Comparison of ENCODE assay signal across 8 cellular contexts in genomic region chr12:14773685-14774073, GRCh38. TPM values are rescaled to one million over a fixed set of nuclear protein-coding genes. Genes with fewer than 3 reads are reported as not detected.
DNase-seq lines count a peak whose midpoint lies in the region; ATAC-seq and TF ChIP-seq lines count a peak whose summit lies in the region.

No MANE protein-coding gene starts in this region.

- peaks cover 37% of the 10 kb centered on the region for H3K27me3 ChIP-seq in BLaER1
- H3K27me3 ChIP-seq in body of pancreas: no peaks in the 10 kb centered on the region
- no peaks in the 10 kb centered on the region for H3K27me3 ChIP-seq in mesendoderm (ENCODE audit: insufficient read depth, low read length, poor library complexity)
- no peaks in the 10 kb centered on the region for H3K27me3 ChIP-seq in upper lobe of right lung

- H2BK120ac ChIP-seq in mesendoderm (ENCODE audit: low read depth, low read length): no peak overlapping the region

- WGBS in body of pancreas, 2 donors: 12 to 32% methylated on average over 15 to 16 of the region's 16 CpGs
- WGBS in mesendoderm (ENCODE audit: extremely low coverage, insufficient coverage, low lambda C conversion rate): no CpG with 5 or more reads among the region's 16 CpGs

- H4K8ac ChIP-seq in mesendoderm (ENCODE audit: low read depth, low read length): peak overlapping the region; percentile 58

- H3K18ac ChIP-seq in mesendoderm (ENCODE audit: low read length): peak overlapping the region; percentile 71

- peak overlapping the region; percentile 42 for H2AK5ac ChIP-seq in mesendoderm (ENCODE audit: low read length)

- no peak overlapping the region for H2BK15ac ChIP-seq in mesendoderm (replicated peaks; ENCODE audit: low read depth)

- peak overlapping the region; percentile 37 for H2BK5ac ChIP-seq in mesendoderm (ENCODE audit: low read length)

- no peak for DNase-seq in body of pancreas
- no peak for DNase-seq in mesendoderm
- DNase-seq in upper lobe of right lung: no peak
- no peak for DNase-seq in DMS 273 treated with DMSO at 0.1 percent for 48 hours (lab: John Stamatoyannopoulos, UW)
- DNase-seq in effector CD4-positive, alpha-beta T cell: no peak

- H3K27ac ChIP-seq in BLaER1 (no peak overlapping the region), body of pancreas (peak overlapping the region; percentile 95 to 99 (median 98)), mesendoderm (ENCODE audit: low read depth, low read length) (no peak overlapping the region), upper lobe of right lung (peak overlapping the region; percentile 97)

- H3K4ac ChIP-seq in mesendoderm (ENCODE audit: low read depth, low read length): peak overlapping the region; percentile 37

- intact Hi-C loops in body of pancreas (cut with DNase I): no loop called here
- intact Hi-C loops in upper lobe of right lung (cut with DNase I): no loop called here

- peak overlapping the region; percentile 90 for H3K4me2 ChIP-seq in BLaER1
- peak overlapping the region; percentile 53 for H3K4me2 ChIP-seq in mesendoderm (ENCODE audit: low read length)

- H3K36me3 ChIP-seq in BLaER1 (no peaks in the 10 kb centered on the region), body of pancreas (replicated peaks in 1 of 2; ENCODE audit: insufficient read depth in 1 of 2, low read depth in 2 of 2) (no peaks in the 10 kb centered on the region), mesendoderm (ENCODE audit: control insufficient read depth, insufficient read depth, low read length) (no peaks in the 10 kb centered on the region), upper lobe of right lung (no peaks in the 10 kb centered on the region)

- H3K9me3 ChIP-seq in BLaER1 (peaks cover 14% of the 10 kb centered on the region; the same call in 1 of the 2 replicates), body of pancreas (no peaks in the 10 kb centered on the region), upper lobe of right lung (no peaks in the 10 kb centered on the region)

- TF ChIP-seq CTCF in body of pancreas (IDR thresholded peaks at IDR 0.05) (no peak), upper lobe of right lung (IDR thresholded peaks at IDR 0.05) (no peak)

- no peak for TF ChIP-seq POLR2A in body of pancreas (IDR thresholded peaks at IDR 0.05)

- H3K56ac ChIP-seq in mesendoderm (ENCODE audit: low read length): peak overlapping the region; percentile 88

- ATAC-seq in GM19351 (IDR thresholded peaks at IDR 0.05; ENCODE audit: unreplicated experiment) (peak; percentile 14), HG03439 (IDR thresholded peaks at IDR 0.05; ENCODE audit: unreplicated experiment) (peak; percentile 20), body of pancreas (peak; percentile 2), upper lobe of right lung (no peak)

- H3K9ac ChIP-seq in BLaER1 (0 out of 2 replicates have a peak overlapping the region, but pooled peaks have one; percentile 74), mesendoderm (ENCODE audit: low read length) (peak overlapping the region; percentile 74)

- peaks cover 35% of the 10 kb centered on the region for H3K4me1 ChIP-seq in BLaER1
- peaks cover 39% of the 10 kb centered on the region for H3K4me1 ChIP-seq in body of pancreas
- no peaks in the 10 kb centered on the region for H3K4me1 ChIP-seq in mesendoderm (ENCODE audit: control insufficient read depth, low read depth, low read length)
- H3K4me1 ChIP-seq in upper lobe of right lung: peaks cover 19% of the 10 kb centered on the region

- H3K79me1 ChIP-seq in mesendoderm (ENCODE audit: low read length): peaks cover 1% of the 10 kb centered on the region

- peaks cover 3% of the 10 kb centered on the region for H3K79me2 ChIP-seq in mesendoderm (ENCODE audit: control insufficient read depth, insufficient read depth, low read length)

- H4K20me1 ChIP-seq in BLaER1: 0 out of 2 replicates have a peak, but pooled peaks cover 6% of the 10 kb centered on the region

- H3K4me3 ChIP-seq in BLaER1: peak overlapping the region; percentile 75
- peak overlapping the region in 1 of 2 donors; percentile 15 for H3K4me3 ChIP-seq in body of pancreas
- H3K4me3 ChIP-seq in mesendoderm (ENCODE audit: low read length): peak overlapping the region; percentile 52
- H3K4me3 ChIP-seq in upper lobe of right lung: peak overlapping the region; percentile 78

- H4K5ac ChIP-seq in mesendoderm (ENCODE audit: low read length): no peak overlapping the region

- peak overlapping the region; percentile 83 for H3K23ac ChIP-seq in mesendoderm (ENCODE audit: low read length)

RNA-seq across cellular contexts. Expression of gene WBP11, which starts 29.6 kb away (rescaled TPM):
- 10 to 100 TPM in 1 of 2 donors, 1 to 10 TPM in 1; 8.6 to 14.8 TPM for total RNA-seq in body of pancreas
- polyA plus RNA-seq in mesendoderm (2013, experiment 1 of 2): 121 TPM
- polyA plus RNA-seq in mesendoderm (2013, experiment 2 of 2): 119 TPM
- total RNA-seq in upper lobe of right lung: 49.3 TPM

RNA-seq across cellular contexts. Expression of gene C12orf60, which starts 29.8 kb away (rescaled TPM):
- total RNA-seq in body of pancreas: 1 to 10 TPM in 1 of 2 donors, not detected in 1; 1.8 TPM
- polyA plus RNA-seq in mesendoderm (2013, experiment 1 of 2): 2.2 TPM
- polyA plus RNA-seq in mesendoderm (2013, experiment 2 of 2): 2.1 TPM
- 0.17 TPM for total RNA-seq in upper lobe of right lung

RNA-seq across cellular contexts. Expression of gene SMCO3, which starts 40.3 kb away (rescaled TPM):
- 1 to 10 TPM; 1.3 to 4.3 TPM for total RNA-seq in body of pancreas
- polyA plus RNA-seq in mesendoderm (2013, experiment 1 of 2): not detected
- polyA plus RNA-seq in mesendoderm (2013, experiment 2 of 2): not detected
- total RNA-seq in upper lobe of right lung: 1.9 TPM

Comparison
In these comparisons a context has a peak if more than half of its experiments do, and no peak if none do; other contexts are left out.
1. H3K27ac ChIP-seq: peak in body of pancreas (4 of 4) and upper lobe of right lung (single experiment); none in BLaER1 (single experiment) and mesendoderm (single experiment).